ENCODE assay signal across 2 cellular contexts in the genomic region with DNA sequence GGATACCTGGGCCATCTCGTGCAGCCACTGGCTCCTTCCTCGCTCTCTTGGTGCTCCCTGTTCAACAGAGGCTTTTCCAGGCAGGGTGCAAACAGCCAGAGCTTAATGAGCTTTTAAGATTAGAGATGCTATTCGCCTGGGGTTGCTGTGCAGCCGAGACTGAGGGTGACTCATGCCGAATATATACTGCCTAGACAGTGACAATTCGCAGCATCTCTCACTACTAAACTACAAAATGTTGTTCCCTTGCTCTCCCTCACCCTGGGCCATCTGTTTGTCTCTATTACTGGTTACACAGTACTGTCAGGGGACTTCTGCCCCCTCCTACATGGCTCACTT.
TF ChIP-seq lines count a peak whose summit lies in the region.

No MANE protein-coding gene starts in this region.

TF ChIP-seq in IMR-90, 13 proteins besides CTCF, POLR2A, EP300 and RAD21 (continued from another document):
- TF ChIP-seq, protein P1, sequence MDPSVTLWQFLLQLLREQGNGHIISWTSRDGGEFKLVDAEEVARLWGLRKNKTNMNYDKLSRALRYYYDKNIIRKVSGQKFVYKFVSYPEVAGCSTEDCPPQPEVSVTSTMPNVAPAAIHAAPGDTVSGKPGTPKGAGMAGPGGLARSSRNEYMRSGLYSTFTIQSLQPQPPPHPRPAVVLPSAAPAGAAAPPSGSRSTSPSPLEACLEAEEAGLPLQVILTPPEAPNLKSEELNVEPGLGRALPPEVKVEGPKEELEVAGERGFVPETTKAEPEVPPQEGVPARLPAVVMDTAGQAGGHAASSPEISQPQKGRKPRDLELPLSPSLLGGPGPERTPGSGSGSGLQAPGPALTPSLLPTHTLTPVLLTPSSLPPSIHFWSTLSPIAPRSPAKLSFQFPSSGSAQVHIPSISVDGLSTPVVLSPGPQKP (IDR thresholded peaks at IDR 0.05; ENCODE audit: borderline replicate concordance, low read depth, low read length) = no peak
- TF ChIP-seq RFX5 (IDR thresholded peaks at IDR 0.05; ENCODE audit: low read depth, low read length) = no peak
- TF ChIP-seq, protein P2, sequence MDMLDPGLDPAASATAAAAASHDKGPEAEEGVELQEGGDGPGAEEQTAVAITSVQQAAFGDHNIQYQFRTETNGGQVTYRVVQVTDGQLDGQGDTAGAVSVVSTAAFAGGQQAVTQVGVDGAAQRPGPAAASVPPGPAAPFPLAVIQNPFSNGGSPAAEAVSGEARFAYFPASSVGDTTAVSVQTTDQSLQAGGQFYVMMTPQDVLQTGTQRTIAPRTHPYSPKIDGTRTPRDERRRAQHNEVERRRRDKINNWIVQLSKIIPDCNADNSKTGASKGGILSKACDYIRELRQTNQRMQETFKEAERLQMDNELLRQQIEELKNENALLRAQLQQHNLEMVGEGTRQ (IDR thresholded peaks at IDR 0.05; ENCODE audit: low read depth, low read length) = no peak
- no peak for TF ChIP-seq BHLHE40 (IDR thresholded peaks at IDR 0.05; ENCODE audit: low read depth, low read length)
- TF ChIP-seq NFE2L2 (IDR thresholded peaks at IDR 0.05; ENCODE audit: low read depth, low read length) = no peak
- TF ChIP-seq RCOR1 (IDR thresholded peaks at IDR 0.05; ENCODE audit: insufficient replicate concordance, low read length) = no peak
- no peak for TF ChIP-seq MAZ (IDR thresholded peaks at IDR 0.05; ENCODE audit: borderline replicate concordance, low read depth, low read length)
- TF ChIP-seq SMC3 (IDR thresholded peaks at IDR 0.05; ENCODE audit: low read depth, low read length) = no peak
- TF ChIP-seq CEBPB (IDR thresholded peaks at IDR 0.05; ENCODE audit: low read depth, low read length) = no peak
TF ChIP-seq in IMR-90: peak in this region for 0.

TF ChIP-seq in HEK293T, 16 proteins besides CTCF, POLR2A, EP300 and RAD21 (continued from another document):
- TF ChIP-seq SP1 (IDR thresholded peaks at IDR 0.05) (no peak), FOXM1 (IDR thresholded peaks at IDR 0.05; ENCODE audit: borderline replicate concordance) (no peak), FOXK2 (IDR thresholded peaks at IDR 0.05) (no peak), TARDBP (IDR thresholded peaks at IDR 0.05) (no peak), FOXA1 (IDR thresholded peaks at IDR 0.05) (no peak), CTBP1 (IDR thresholded peaks at IDR 0.05; ENCODE audit: borderline replicate concordance) (no peak), SUZ12 (IDR thresholded peaks at IDR 0.05) (no peak), ARNT (IDR thresholded peaks at IDR 0.05) (no peak), LEF1 (IDR thresholded peaks at IDR 0.05; ENCODE audit: borderline replicate concordance) (no peak), NFRKB (IDR thresholded peaks at IDR 0.05) (no peak), L3MBTL2 (conservative IDR thresholded peaks at IDR 0.05) (no peak), BHLHE40 (IDR thresholded peaks at IDR 0.05; ENCODE audit: borderline replicate concordance) (no peak), ELF4 (IDR thresholded peaks at IDR 0.05) (no peak), HDGF (IDR thresholded peaks at IDR 0.05; ENCODE audit: borderline replicate concordance) (no peak)
TF ChIP-seq in HEK293T: peak in this region for 0.
